ENCODE assay signal across 1 cellular context in the genomic region with DNA sequence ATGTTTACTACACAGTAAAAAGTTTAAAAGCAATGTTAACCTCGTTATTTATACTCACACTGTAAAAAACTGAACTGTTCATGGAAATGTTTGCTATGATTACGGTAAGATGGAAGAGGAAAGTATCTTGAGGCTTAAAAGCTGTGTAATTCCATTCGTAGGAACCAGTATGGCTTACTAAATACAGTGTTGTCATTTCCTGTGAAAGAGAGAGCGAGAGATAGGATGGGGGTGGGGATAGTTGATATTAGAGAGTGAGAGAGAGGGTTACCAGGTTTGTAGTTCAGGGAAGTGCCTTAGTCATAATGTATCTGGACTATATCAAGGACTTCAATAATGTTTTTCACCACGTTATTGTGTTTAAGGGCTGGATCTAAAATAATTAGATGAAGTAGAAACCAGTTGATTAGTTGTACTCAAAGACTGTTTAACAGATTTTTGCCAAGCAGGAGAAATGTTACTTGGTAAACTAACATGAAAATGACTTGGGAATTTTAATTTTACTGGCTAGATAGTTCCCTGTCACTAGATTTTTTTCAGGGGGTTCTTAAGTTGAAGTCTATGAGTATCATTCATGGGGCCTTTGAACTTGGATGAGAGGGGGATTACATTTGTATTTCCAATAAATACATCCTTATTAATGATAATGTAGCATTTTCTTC.
TF ChIP-seq lines count a peak whose summit lies in the region.

No MANE protein-coding gene starts in this region.

TF ChIP-seq in GM23338, 12 proteins besides CTCF, POLR2A, EP300 and RAD21 (continued from another document):
- TF ChIP-seq, protein P1, sequence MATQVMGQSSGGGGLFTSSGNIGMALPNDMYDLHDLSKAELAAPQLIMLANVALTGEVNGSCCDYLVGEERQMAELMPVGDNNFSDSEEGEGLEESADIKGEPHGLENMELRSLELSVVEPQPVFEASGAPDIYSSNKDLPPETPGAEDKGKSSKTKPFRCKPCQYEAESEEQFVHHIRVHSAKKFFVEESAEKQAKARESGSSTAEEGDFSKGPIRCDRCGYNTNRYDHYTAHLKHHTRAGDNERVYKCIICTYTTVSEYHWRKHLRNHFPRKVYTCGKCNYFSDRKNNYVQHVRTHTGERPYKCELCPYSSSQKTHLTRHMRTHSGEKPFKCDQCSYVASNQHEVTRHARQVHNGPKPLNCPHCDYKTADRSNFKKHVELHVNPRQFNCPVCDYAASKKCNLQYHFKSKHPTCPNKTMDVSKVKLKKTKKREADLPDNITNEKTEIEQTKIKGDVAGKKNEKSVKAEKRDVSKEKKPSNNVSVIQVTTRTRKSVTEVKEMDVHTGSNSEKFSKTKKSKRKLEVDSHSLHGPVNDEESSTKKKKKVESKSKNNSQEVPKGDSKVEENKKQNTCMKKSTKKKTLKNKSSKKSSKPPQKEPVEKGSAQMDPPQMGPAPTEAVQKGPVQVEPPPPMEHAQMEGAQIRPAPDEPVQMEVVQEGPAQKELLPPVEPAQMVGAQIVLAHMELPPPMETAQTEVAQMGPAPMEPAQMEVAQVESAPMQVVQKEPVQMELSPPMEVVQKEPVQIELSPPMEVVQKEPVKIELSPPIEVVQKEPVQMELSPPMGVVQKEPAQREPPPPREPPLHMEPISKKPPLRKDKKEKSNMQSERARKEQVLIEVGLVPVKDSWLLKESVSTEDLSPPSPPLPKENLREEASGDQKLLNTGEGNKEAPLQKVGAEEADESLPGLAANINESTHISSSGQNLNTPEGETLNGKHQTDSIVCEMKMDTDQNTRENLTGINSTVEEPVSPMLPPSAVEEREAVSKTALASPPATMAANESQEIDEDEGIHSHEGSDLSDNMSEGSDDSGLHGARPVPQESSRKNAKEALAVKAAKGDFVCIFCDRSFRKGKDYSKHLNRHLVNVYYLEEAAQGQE (IDR thresholded peaks at IDR 0.05; ENCODE audit: unreplicated experiment), result no peak
- TF ChIP-seq POLR2AphosphoS5 (IDR thresholded peaks at IDR 0.05; ENCODE audit: low read depth), result no peak
- no peak for TF ChIP-seq NANOG (IDR thresholded peaks at IDR 0.05; ENCODE audit: borderline replicate concordance)
- TF ChIP-seq JUNB (IDR thresholded peaks at IDR 0.05; ENCODE audit: unreplicated experiment), result no peak
- TF ChIP-seq ZNF331 (CRISPR knock-in tag; IDR thresholded peaks at IDR 0.05; ENCODE audit: low read depth), result no peak
